ENCODE assay signal across 11 cellular contexts in genomic region chr12:95202691-95203476, GRCh38. TPM values are rescaled to one million over a fixed set of nuclear protein-coding genes. Genes with fewer than 3 reads are reported as not detected.
A peak's percentile ranks its signal among the peaks of the same experiment; 100 is the strongest.
DNase-seq lines count a peak whose midpoint lies in the region; TF ChIP-seq lines count a peak whose summit lies in the region.
"Had no signal": no experiment of that assay in that cellular context is flagged by ENCODE, and none has a peak within 500 bp of the region (broad histone marks: within the 10 kb centered on the region; RNA-seq: fewer than 3 reads in every experiment).

No MANE protein-coding gene starts in this region.

- 0 out of 2 replicates have a peak, but pooled peaks cover 3% of the 10 kb centered on the region for H3K4me1 ChIP-seq in MM.1S (ENCODE audit: low read length)

- no peaks in the 10 kb centered on the region for H3K27me3 ChIP-seq in MM.1S (replicated peaks; ENCODE audit: insufficient read depth, low read length)

- DNase-seq in Calu3 (no peak), MM.1S (peak; percentile 14), endothelial cell (ENCODE audit: low spot score) (no peak), osteocyte (ENCODE audit: extremely low spot score, unreplicated experiment) (no peak), DMS153 (lab: John Stamatoyannopoulos, UW) (no peak), DMS114 treated with DMSO at 0.1 percent for 48 hours (lab: John Stamatoyannopoulos, UW; ENCODE audit: unreplicated experiment) (no peak), glomerular visceral epithelial cell (ENCODE audit: extremely low spot score) (no peak), NCI-H1092 (lab: John Stamatoyannopoulos, UW) (no peak)
- DNase-seq: activated T-cell treated with anti-CD3 and anti-CD28 coated beads, Interleukin-2, amount 50 U/mL, for 4 hours; COR-L47; SIG-M5 had no signal

- TF ChIP-seq CTCF in Calu3 (IDR thresholded peaks at IDR 0.05; ENCODE audit: unreplicated experiment) (no peak), MM.1S (IDR thresholded peaks at IDR 0.05; ENCODE audit: low read length) (no peak), endothelial cell (IDR thresholded peaks at IDR 0.05; ENCODE audit: unreplicated experiment) (no peak), osteocyte (IDR thresholded peaks at IDR 0.05) (no peak)

- no peaks in the 10 kb centered on the region for H4K20me1 ChIP-seq in MM.1S (ENCODE audit: insufficient read depth, low read length)

- H3K4me3 Mint-ChIP-seq in Calu3 (ENCODE audit: low read depth, unreplicated experiment) (peak overlapping the region; percentile 43), endothelial cell (ENCODE audit: unreplicated experiment) (no peak overlapping the region), osteocyte (ENCODE audit: unreplicated experiment) (no peak overlapping the region)
- H3K4me3 Mint-ChIP-seq: activated T-cell treated with anti-CD3 and anti-CD28 coated beads, Interleukin-2, amount 50 U/mL, for 4 hours had no signal

- peak overlapping the region; percentile 98 for H3K27ac Mint-ChIP-seq in Calu3 (ENCODE audit: unreplicated experiment)
- peak overlapping the region; percentile 84 for H3K27ac Mint-ChIP-seq in endothelial cell (ENCODE audit: unreplicated experiment)
- H3K27ac Mint-ChIP-seq in osteocyte (ENCODE audit: unreplicated experiment) = peak overlapping the region; percentile 76

- H3K27me3 Mint-ChIP-seq in Calu3 (ENCODE audit: unreplicated experiment) (no peaks in the 10 kb centered on the region), endothelial cell (ENCODE audit: unreplicated experiment) (peaks cover 5% of the 10 kb centered on the region), osteocyte (ENCODE audit: unreplicated experiment) (no peaks in the 10 kb centered on the region)

- H2AFZ ChIP-seq in MM.1S (ENCODE audit: low read length) = 0 out of 2 replicates have a peak overlapping the region, but pooled peaks have one; percentile 34

- intact Hi-C loops in Calu3 (cut with micrococcal nuclease; ENCODE audit: unreplicated experiment) = loop anchor here (5.0 kb wide), 1 partner anchor 36 kb away; no protein-coding TSS in a partner anchor

- no peaks in the 10 kb centered on the region for H3K9me2 ChIP-seq in MM.1S (replicated peaks; ENCODE audit: insufficient read depth, low read length)

- CTCF ChIA-PET in Calu3 (lab: Charles Lee) = interaction anchor here (1.5 kb wide), 1 partner anchor 15 kb away, joined by 3 read pairs; the partner anchor contains the start of genes FGD6 and VEZT

- no peaks in the 10 kb centered on the region for H3K79me2 ChIP-seq in MM.1S (ENCODE audit: low read length)

- H3K36me3 ChIP-seq in MM.1S (replicated peaks; ENCODE audit: insufficient read depth, low read length) = no peaks in the 10 kb centered on the region

- H3K4me3 ChIP-seq in MM.1S (ENCODE audit: low read length) = no peak overlapping the region

- peak overlapping the region; percentile 20; the same call in 1 of the 2 replicates for H3K4me2 ChIP-seq in MM.1S (ENCODE audit: low read depth, low read length)

- no peak overlapping the region for H3K9ac ChIP-seq in MM.1S (ENCODE audit: low read length)

- H3K36me3 Mint-ChIP-seq in Calu3 (ENCODE audit: insufficient read depth, unreplicated experiment) (peaks cover 82% of the 10 kb centered on the region), endothelial cell (ENCODE audit: low read depth, unreplicated experiment) (peaks cover 19% of the 10 kb centered on the region), osteocyte (ENCODE audit: unreplicated experiment) (peaks cover 4% of the 10 kb centered on the region)

- BruUV-seq in Calu3 (replicated peaks; lab: Mats Ljungman, UMichigan) = no TSS peak

- H3K4me1 Mint-ChIP-seq in Calu3 (ENCODE audit: low read depth, unreplicated experiment) = peaks cover 77% of the 10 kb centered on the region
- H3K4me1 Mint-ChIP-seq in endothelial cell (ENCODE audit: unreplicated experiment) = peaks cover 65% of the 10 kb centered on the region
- H3K4me1 Mint-ChIP-seq in osteocyte (ENCODE audit: unreplicated experiment) = peaks cover 63% of the 10 kb centered on the region

- H3K9me3 Mint-ChIP-seq in Calu3 (ENCODE audit: low read depth, unreplicated experiment) (peaks cover 2% of the 10 kb centered on the region), endothelial cell (ENCODE audit: unreplicated experiment) (no peaks in the 10 kb centered on the region), osteocyte (ENCODE audit: unreplicated experiment) (no peaks in the 10 kb centered on the region)
- H3K9me3 Mint-ChIP-seq: activated T-cell treated with anti-CD3 and anti-CD28 coated beads, Interleukin-2, amount 50 U/mL, for 4 hours had no signal

- no peaks in the 10 kb centered on the region for H3K9me3 ChIP-seq in MM.1S (replicated peaks; ENCODE audit: insufficient read depth, low read length)

- no peaks in the 10 kb centered on the region for H3F3A ChIP-seq in MM.1S (ENCODE audit: insufficient read depth, low read length)

- H3K27ac ChIP-seq in MM.1S (ENCODE audit: low read length) = no peak overlapping the region

RNA-seq across cellular contexts. Expression of gene FGD6, which starts 14.4 kb away (rescaled TPM):
- total RNA-seq in Calu3 (2022) (64.5 and 66.6 TPM in 2 replicates), endothelial cell (ENCODE audit: unreplicated experiment) (35.4 TPM), osteocyte (11.2 and 11.9 TPM in 2 replicates)

RNA-seq across cellular contexts. Expression of gene VEZT, which starts 14.7 kb away (rescaled TPM):
- total RNA-seq in Calu3 (2022) = 149 and 160 TPM in 2 replicates
- 89.9 TPM for total RNA-seq in endothelial cell (ENCODE audit: unreplicated experiment)
- total RNA-seq in osteocyte = 65.7 and 74.7 TPM in 2 replicates
